22 cellular contexts compared by ENCODE assay signal in the genomic region with DNA sequence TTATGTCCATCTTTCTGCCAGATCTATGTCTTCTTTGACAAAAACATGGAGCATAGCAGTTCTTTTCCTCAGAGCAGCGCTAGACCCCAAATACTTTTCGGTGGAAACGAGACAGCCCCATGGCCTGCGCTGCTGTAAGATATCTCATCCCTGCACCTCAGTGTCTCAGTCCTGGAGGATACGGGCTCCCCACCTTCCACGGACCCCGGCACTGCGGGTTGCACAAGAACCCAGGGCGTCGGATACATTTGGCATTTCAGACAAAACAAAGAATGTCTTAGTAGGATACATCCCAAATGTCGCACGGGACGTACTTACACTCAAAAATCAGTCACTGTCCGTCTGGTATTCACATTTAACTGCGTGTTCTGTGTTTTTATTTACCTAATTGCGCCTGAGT. TPM values are rescaled to one million over a fixed set of nuclear protein-coding genes. Genes with fewer than 3 reads are reported as not detected.
"Had no signal": no experiment of that assay in that cellular context is flagged by ENCODE, and none has a peak within 500 bp of the region (broad histone marks: within the 10 kb centered on the region; RNA-seq: fewer than 3 reads in every experiment).

No MANE protein-coding gene starts in this region.

- ATAC-seq: esophagus mucosa; gastrocnemius medialis; heart left ventricle; left lobe of liver; natural killer cell; psoas muscle; right cardiac atrium; stimulated activated memory B cell treated with anti-CD40 and anti-IgM and Interleukin-4, amounts not matched to agents 10 μg/mL and 1 μg/mL and 100 μg/mL, for 72 hours; upper lobe of right lung had no signal

- H3K27ac Mint-ChIP-seq: memory B cell; natural killer cell; neural progenitor cell; stimulated activated memory B cell treated with anti-CD40 and anti-IgM and Interleukin-4, amounts not matched to agents 10 μg/mL and 1 μg/mL and 100 μg/mL, for 72 hours; stimulated activated naive CD8-positive, alpha-beta T cell treated with anti-CD3 and anti-CD28 coated beads, Interleukin-15, Interleukin-2, amounts not matched to agents 100 ng/mL and 50 ng/mL, for 24 hours had no signal

- H3K36me3 Mint-ChIP-seq: memory B cell; natural killer cell; stimulated activated memory B cell treated with anti-CD40 and anti-IgM and Interleukin-4, amounts not matched to agents 10 μg/mL and 1 μg/mL and 100 μg/mL, for 72 hours had no signal

- H3K9me3 Mint-ChIP-seq: natural killer cell; stimulated activated memory B cell treated with anti-CD40 and anti-IgM and Interleukin-4, amounts not matched to agents 10 μg/mL and 1 μg/mL and 100 μg/mL, for 72 hours; stimulated activated naive CD8-positive, alpha-beta T cell treated with anti-CD3 and anti-CD28 coated beads, Interleukin-15, Interleukin-2, amounts not matched to agents 100 ng/mL and 50 ng/mL, for 24 hours had no signal

- H3K4me3 Mint-ChIP-seq: memory B cell; natural killer cell; neural progenitor cell; stimulated activated memory B cell treated with anti-CD40 and anti-IgM and Interleukin-4, amounts not matched to agents 10 μg/mL and 1 μg/mL and 100 μg/mL, for 72 hours; stimulated activated naive CD8-positive, alpha-beta T cell treated with anti-CD3 and anti-CD28 coated beads, Interleukin-15, Interleukin-2, amounts not matched to agents 100 ng/mL and 50 ng/mL, for 24 hours had no signal

- H3K4me1 Mint-ChIP-seq: memory B cell; natural killer cell; stimulated activated memory B cell treated with anti-CD40 and anti-IgM and Interleukin-4, amounts not matched to agents 10 μg/mL and 1 μg/mL and 100 μg/mL, for 72 hours had no signal

- DNase-seq: effector CD4-positive, alpha-beta T cell; foreskin fibroblast; gastrocnemius medialis; heart left ventricle; kidney; natural killer cell; right cardiac atrium; sigmoid colon; stimulated activated CD4-positive, alpha-beta T cell treated with anti-CD3 and anti-CD28 coated beads, Interleukin-4, amount 100 ng/mL, for 4 hours; transverse colon; uterus had no signal

RNA-seq across cellular contexts. Expression of gene GAL, which starts 9.9 kb away (rescaled TPM):
- total RNA-seq: gastrocnemius medialis, mononuclear cell, natural killer cell, osteocyte, renal cortical epithelial cell, right cardiac atrium, upper lobe of right lung had no signal
